1 cellular context compared by ENCODE assay signal in genomic region chr11:95993438-95994339, GRCh38.
TF ChIP-seq lines count a peak whose summit lies in the region.

No MANE protein-coding gene starts in this region.

TF ChIP-seq in GM23338, 12 proteins besides CTCF, POLR2A, EP300 and RAD21 (continued from another document):
- no peak for TF ChIP-seq REST (IDR thresholded peaks at IDR 0.05; ENCODE audit: unreplicated experiment)
- no peak for TF ChIP-seq ZNF462 (CRISPR knock-in tag; IDR thresholded peaks at IDR 0.05)
- no peak for TF ChIP-seq POLR2AphosphoS5 (IDR thresholded peaks at IDR 0.05; ENCODE audit: low read depth)
